ENCODE assay signal across 29 cellular contexts in the genomic region with DNA sequence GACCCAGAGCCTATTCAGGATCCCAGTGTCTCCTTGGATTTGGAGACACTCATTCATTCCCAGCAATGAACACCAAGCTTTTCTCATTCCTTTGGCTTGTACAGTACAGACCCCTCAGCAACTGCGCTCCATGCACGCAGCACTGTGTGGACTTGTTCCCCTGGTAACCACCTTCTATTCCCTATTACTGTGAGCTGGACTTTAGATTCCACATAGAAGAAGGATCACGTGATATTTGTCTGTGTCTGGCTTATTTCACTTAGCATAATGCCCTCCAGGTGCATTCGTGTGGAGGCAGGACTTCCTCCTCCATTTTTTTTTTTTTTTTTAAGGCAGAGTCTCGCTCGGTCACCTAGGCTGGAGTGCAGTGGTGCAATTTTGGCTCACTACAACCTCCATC.
A peak's percentile ranks its signal among the peaks of the same experiment; 100 is the strongest.
DNase-seq lines count a peak whose midpoint lies in the region; ATAC-seq and TF ChIP-seq lines count a peak whose summit lies in the region.
"Had no signal": no experiment of that assay in that cellular context is flagged by ENCODE, and none has a peak within 500 bp of the region (broad histone marks: within the 10 kb centered on the region; RNA-seq: fewer than 3 reads in every experiment).

No MANE protein-coding gene starts in this region.

- peaks cover 10% of the 10 kb centered on the region; the same call in 1 of the 2 replicates for H3K27me3 ChIP-seq in SK-N-SH (ENCODE audit: insufficient read depth)
- H3K27me3 ChIP-seq: gastroesophageal sphincter, SJSA1, upper lobe of right lung had no signal

- no peak overlapping the region for H3K27ac Mint-ChIP-seq in activated CD8-positive, alpha-beta memory T cell treated with anti-CD3 and anti-CD28 coated beads, Interleukin-2, amount 10 ng/mL, durations not matched to agents 7 days and 5 days
- no peak overlapping the region for H3K27ac Mint-ChIP-seq in activated naive CD8-positive, alpha-beta T cell treated with anti-CD3 and anti-CD28 coated beads for 36 hours
- H3K27ac Mint-ChIP-seq: activated CD4-positive, alpha-beta memory T cell treated with anti-CD3 and anti-CD28 coated beads, Interleukin-2, amount 10 ng/mL, durations not matched to agents 7 days and 5 days; activated naive CD8-positive, alpha-beta T cell; activated T-helper 2 cell treated with anti-CD3 and anti-CD28 coated beads, Interferon-gamma antibody, Interleukin-2, Interleukin-4, amounts not matched to agents 10 μg/mL and 5 μg/mL and 100 μg/mL, durations not matched to agents 14 hours and 24 hours and 36 hours; B cell; dendritic cell treated with granulocyte-macrophage colony-stimulating factor and Interleukin-4, amounts not matched to agents 40 ng/mL and 50 ng/mL, for 4 days; stimulated activated effector memory CD8-positive, alpha-beta T cell treated with anti-CD3 and anti-CD28 coated beads, Interleukin-12 subunit alpha, Interleukin-12 subunit beta, amount 100 ng/mL, for 72 hours; T-helper 1 cell treated with Interleukin-12 subunit alpha and Interleukin-12 subunit beta and Interleukin-4 antibody, amounts not matched to agents 30 μg/mL and 1 μg/mL, for 36 hours had no signal

- no peaks in the 10 kb centered on the region for H3K36me3 Mint-ChIP-seq in activated CD8-positive, alpha-beta memory T cell treated with anti-CD3 and anti-CD28 coated beads, Interleukin-2, amount 10 ng/mL, durations not matched to agents 7 days and 5 days
- H3K36me3 Mint-ChIP-seq in activated naive CD8-positive, alpha-beta T cell treated with anti-CD3 and anti-CD28 coated beads for 36 hours, result no peaks in the 10 kb centered on the region
- H3K36me3 Mint-ChIP-seq: activated naive CD8-positive, alpha-beta T cell; stimulated activated effector memory CD8-positive, alpha-beta T cell treated with anti-CD3 and anti-CD28 coated beads, Interleukin-12 subunit alpha, Interleukin-12 subunit beta, amount 100 ng/mL, for 72 hours had no signal

- ATAC-seq in left lobe of liver, result peak; percentile 80
- ATAC-seq in activated CD8-positive, alpha-beta memory T cell treated with anti-CD3 and anti-CD28 coated beads, Interleukin-2, amount 10 ng/mL, durations not matched to agents 7 days and 5 days, result no peak
- ATAC-seq: gastroesophageal sphincter; stimulated activated effector memory CD8-positive, alpha-beta T cell treated with anti-CD3 and anti-CD28 coated beads, Interleukin-12 subunit alpha, Interleukin-12 subunit beta, amount 100 ng/mL, for 72 hours; upper lobe of right lung had no signal

- H3K27me3 Mint-ChIP-seq in activated CD8-positive, alpha-beta memory T cell treated with anti-CD3 and anti-CD28 coated beads, Interleukin-2, amount 10 ng/mL, durations not matched to agents 7 days and 5 days, result no peaks in the 10 kb centered on the region
- peaks cover 7% of the 10 kb centered on the region for H3K27me3 Mint-ChIP-seq in activated naive CD8-positive, alpha-beta T cell treated with anti-CD3 and anti-CD28 coated beads for 36 hours
- H3K27me3 Mint-ChIP-seq: activated naive CD8-positive, alpha-beta T cell had no signal

- no peak overlapping the region for H3K9ac ChIP-seq in SK-N-SH

- no peak for TF ChIP-seq RAD21 in SK-N-SH (IDR thresholded peaks at IDR 0.05; ENCODE audit: low read length)

- no peaks in the 10 kb centered on the region for H3K79me2 ChIP-seq in SK-N-SH (ENCODE audit: insufficient read depth)

- no peak overlapping the region for H3K4me3 Mint-ChIP-seq in activated CD8-positive, alpha-beta memory T cell treated with anti-CD3 and anti-CD28 coated beads, Interleukin-2, amount 10 ng/mL, durations not matched to agents 7 days and 5 days
- H3K4me3 Mint-ChIP-seq in activated naive CD8-positive, alpha-beta T cell treated with anti-CD3 and anti-CD28 coated beads for 36 hours, result no peak overlapping the region
- H3K4me3 Mint-ChIP-seq: activated CD4-positive, alpha-beta memory T cell treated with anti-CD3 and anti-CD28 coated beads, Interleukin-2, amount 10 ng/mL, durations not matched to agents 7 days and 5 days; activated naive CD8-positive, alpha-beta T cell; B cell; dendritic cell treated with granulocyte-macrophage colony-stimulating factor and Interleukin-4, amounts not matched to agents 40 ng/mL and 50 ng/mL, for 4 days; nephron; stimulated activated effector memory CD8-positive, alpha-beta T cell treated with anti-CD3 and anti-CD28 coated beads, Interleukin-12 subunit alpha, Interleukin-12 subunit beta, amount 100 ng/mL, for 72 hours; T-helper 1 cell treated with Interleukin-12 subunit alpha and Interleukin-12 subunit beta and Interleukin-4 antibody, amounts not matched to agents 30 μg/mL and 1 μg/mL, for 36 hours had no signal

- H3K9me2 ChIP-seq in SK-N-SH, result no peaks in the 10 kb centered on the region

- H3K9me3 Mint-ChIP-seq in activated CD8-positive, alpha-beta memory T cell treated with anti-CD3 and anti-CD28 coated beads, Interleukin-2, amount 10 ng/mL, durations not matched to agents 7 days and 5 days (ENCODE audit: low read depth), result no peaks in the 10 kb centered on the region
- no peaks in the 10 kb centered on the region for H3K9me3 Mint-ChIP-seq in activated naive CD8-positive, alpha-beta T cell treated with anti-CD3 and anti-CD28 coated beads for 36 hours
- H3K9me3 Mint-ChIP-seq: activated CD4-positive, alpha-beta memory T cell treated with anti-CD3 and anti-CD28 coated beads, Interleukin-2, amount 10 ng/mL, durations not matched to agents 7 days and 5 days; activated T-helper 2 cell treated with anti-CD3 and anti-CD28 coated beads, Interferon-gamma antibody, Interleukin-2, Interleukin-4, amounts not matched to agents 10 μg/mL and 5 μg/mL and 100 μg/mL, durations not matched to agents 14 hours and 24 hours and 36 hours; dendritic cell treated with granulocyte-macrophage colony-stimulating factor and Interleukin-4, amounts not matched to agents 40 ng/mL and 50 ng/mL, for 4 days; T-helper 1 cell treated with Interleukin-12 subunit alpha and Interleukin-12 subunit beta and Interleukin-4 antibody, amounts not matched to agents 30 μg/mL and 1 μg/mL, for 36 hours had no signal

- CTCF ChIA-PET in SK-N-SH (lab: Yijun Ruan, JAX), result no interaction called here
- CTCF ChIA-PET in activated CD8-positive, alpha-beta memory T cell treated with anti-CD3 and anti-CD28 coated beads, Interleukin-2, amount 10 ng/mL, durations not matched to agents 7 days and 5 days (lab: Charles Lee), result no interaction called here

- H3K9me3 ChIP-seq in SK-N-SH, result no peaks in the 10 kb centered on the region
- H3K9me3 ChIP-seq: gastroesophageal sphincter, SJSA1, upper lobe of right lung had no signal

- POLR2A ChIA-PET in SK-N-SH (lab: Yijun Ruan, JAX), result interaction anchor here (0.6 to 1.1 kb wide), 2 partner anchors 59 to 170 kb away, joined by 4 to 10 read pairs; no protein-coding TSS in a partner anchor

- TF ChIP-seq EP300 in SK-N-SH (IDR thresholded peaks at IDR 0.05; ENCODE audit: borderline replicate concordance in 1 of 2, low read depth in 1 of 2, low read length in 1 of 2), result peak in 1 of 2 experiments; percentile 23; a peak in 1 of 4 replicates

- no peaks in the 10 kb centered on the region for H3K4me1 Mint-ChIP-seq in activated CD8-positive, alpha-beta memory T cell treated with anti-CD3 and anti-CD28 coated beads, Interleukin-2, amount 10 ng/mL, durations not matched to agents 7 days and 5 days
- peaks cover 3% of the 10 kb centered on the region for H3K4me1 Mint-ChIP-seq in activated naive CD8-positive, alpha-beta T cell treated with anti-CD3 and anti-CD28 coated beads for 36 hours
- H3K4me1 Mint-ChIP-seq: activated CD4-positive, alpha-beta memory T cell treated with anti-CD3 and anti-CD28 coated beads, Interleukin-2, amount 10 ng/mL, durations not matched to agents 7 days and 5 days; B cell had no signal

- DNase-seq in COLO668 (lab: John Stamatoyannopoulos, UW; ENCODE audit: unreplicated experiment), result peak; percentile 27
- DNase-seq in NCI-H146 (lab: John Stamatoyannopoulos, UW), result peak; percentile 75
- DNase-seq in SK-N-SH, result peak; percentile 74
- no peak for DNase-seq in left lobe of liver (ENCODE audit: low spot score)
- no peak for DNase-seq in activated CD8-positive, alpha-beta memory T cell treated with anti-CD3 and anti-CD28 coated beads, Interleukin-2, amount 10 ng/mL, durations not matched to agents 7 days and 5 days
- no peak for DNase-seq in activated CD4-positive, alpha-beta T cell treated with anti-CD3 and anti-CD28 coated beads for 1 hour
- DNase-seq in activated naive CD8-positive, alpha-beta T cell treated with anti-CD3 and anti-CD28 coated beads for 36 hours, result no peak
- DNase-seq in activated naive CD4-positive, alpha-beta T cell (lab: John Stamatoyannopoulos, UW), result no peak
- DNase-seq: activated CD4-positive, alpha-beta memory T cell treated with anti-CD3 and anti-CD28 coated beads, Interleukin-2, amount 10 ng/mL, durations not matched to agents 7 days and 5 days; activated CD4-positive, CD25-positive, alpha-beta regulatory T cell treated with anti-CD3 and anti-CD28 coated beads, Interleukin-2, amount 50 U/mL, for 72 hours; DMS153; H7; IMR-90; NCI-H1105; NCI-H2171 treated with DMSO at 0.1 percent for 48 hours; NCI-H524 treated with DMSO at 0.1 percent for 48 hours; retina; RPMI8226; upper lobe of right lung had no signal

- no peak for TF ChIP-seq CTCF in SK-N-SH (IDR thresholded peaks at IDR 0.05)

- H3K27ac ChIP-seq in SK-N-SH (ENCODE audit: low read depth in 2 of 2, low read length in 1 of 2), result peak overlapping the region in 1 of 2 experiments; percentile 82; a peak in 2 of 4 replicates
- H3K27ac ChIP-seq: gastroesophageal sphincter, SJSA1, upper lobe of right lung had no signal

- WGBS in SK-N-SH (ENCODE audit: low lambda C conversion rate), result 41% methylated on average over 6 of the region's 6 CpGs

- no peaks in the 10 kb centered on the region for H3K36me3 ChIP-seq in SK-N-SH (replicated peaks in 1 of 2; ENCODE audit: control insufficient read depth in 1 of 2, insufficient read depth in 2 of 2, low read length in 1 of 2)
- H3K36me3 ChIP-seq: gastroesophageal sphincter, SJSA1, upper lobe of right lung had no signal

- peaks cover 6% of the 10 kb centered on the region for H3F3A ChIP-seq in SK-N-SH (replicated peaks; ENCODE audit: insufficient read depth)

- peaks cover 12 to 41% of the 10 kb centered on the region in 2 experiments; a peak in 3 of 4 replicates for H3K4me1 ChIP-seq in SK-N-SH (ENCODE audit: control insufficient read depth in 1 of 2, insufficient read depth in 2 of 2, low read depth in 1 of 2, low read length in 1 of 2)
- H3K4me1 ChIP-seq: upper lobe of right lung had no signal

- H3K4me3 ChIP-seq in SK-N-SH (ENCODE audit: low read depth in 2 of 2, low read length in 1 of 2), result no peak overlapping the region
- H3K4me3 ChIP-seq: gastroesophageal sphincter, lung, SJSA1, upper lobe of right lung had no signal

- H4K20me1 ChIP-seq in SK-N-SH (ENCODE audit: insufficient read depth), result no peaks in the 10 kb centered on the region

- no peak overlapping the region for H2AFZ ChIP-seq in SK-N-SH (ENCODE audit: low read depth)

- no peak overlapping the region for H3K4me2 ChIP-seq in SK-N-SH

TF ChIP-seq in SK-N-SH, 30 proteins besides CTCF, POLR2A, EP300 and RAD21 (continues in another document):
- no peak for TF ChIP-seq MXI1 (IDR thresholded peaks at IDR 0.05; ENCODE audit: low read depth, low read length)

Comparison
In these comparisons a context has a peak if more than half of its experiments do, and no peak if none do; other contexts are left out.
1. DNase-seq: peak in COLO668 (single experiment), NCI-H146 (single experiment) and SK-N-SH (single experiment); none in left lobe of liver (single experiment), activated CD8-positive, alpha-beta memory T cell treated with anti-CD3 and anti-CD28 coated beads, Interleukin-2, amount 10 ng/mL, durations not matched to agents 7 days and 5 days (single experiment), activated CD4-positive, alpha-beta T cell treated with anti-CD3 and anti-CD28 coated beads for 1 hour (single experiment), activated naive CD8-positive, alpha-beta T cell treated with anti-CD3 and anti-CD28 coated beads for 36 hours (single experiment) and activated naive CD4-positive, alpha-beta T cell (0 of 4).